8 cellular contexts compared by ENCODE assay signal in the genomic region with DNA sequence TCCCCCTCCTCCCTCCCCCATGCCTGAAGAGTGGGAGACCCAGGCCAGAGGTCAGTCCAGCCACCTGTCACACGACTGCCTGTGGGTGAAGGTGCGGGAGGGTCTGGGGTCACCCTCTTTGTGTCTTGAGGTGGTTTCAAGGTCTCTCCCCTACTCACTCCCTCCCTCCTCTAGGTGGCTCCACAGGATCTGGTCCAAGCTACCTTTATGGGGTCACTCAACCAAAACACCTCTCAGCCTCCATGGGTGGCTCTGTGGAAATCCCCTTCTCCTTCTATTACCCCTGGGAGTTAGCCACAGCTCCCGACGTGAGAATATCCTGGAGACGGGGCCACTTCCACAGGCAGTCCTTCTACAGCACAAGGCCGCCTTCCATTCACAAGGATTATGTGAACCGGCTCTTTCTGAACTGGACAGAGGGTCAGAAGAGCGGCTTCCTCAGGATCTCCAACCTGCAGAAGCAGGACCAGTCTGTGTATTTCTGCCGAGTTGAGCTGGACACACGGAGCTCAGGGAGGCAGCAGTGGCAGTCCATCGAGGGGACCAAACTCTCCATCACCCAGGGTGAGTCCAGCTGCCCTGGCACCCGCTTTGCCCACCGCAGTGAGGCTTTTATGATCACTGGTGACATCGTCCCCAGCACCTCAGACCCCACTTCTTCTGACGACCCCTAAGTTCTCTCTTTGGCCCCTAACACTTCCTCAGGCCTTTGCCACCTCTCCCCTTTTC. TPM values are rescaled to one million over a fixed set of nuclear protein-coding genes. Genes with fewer than 3 reads are reported as not detected.
DNase-seq lines count a peak whose midpoint lies in the region; ATAC-seq, FAIRE-seq and TF ChIP-seq lines count a peak whose summit lies in the region.
"Not testable (repeated sequence)": the region's sequence is repeated elsewhere in the genome, so short reads cannot be mapped to it uniquely, and the experiment has no call there.

No MANE protein-coding gene starts in this region.

- not testable (repeated sequence) for H3K27me3 ChIP-seq in HepG2 (ENCODE audit: control insufficient read depth in 1 of 2, insufficient read depth in 2 of 2, low read length in 2 of 2); sigmoid colon

- not testable (repeated sequence) for H3K9ac ChIP-seq in HepG2 (ENCODE audit: insufficient read depth, low read depth, low read length)

- not testable (repeated sequence) for TF ChIP-seq RAD21 in HepG2 (CRISPR knock-in tag; IDR thresholded peaks at IDR 0.05)

- H3K4me3 Mint-ChIP-seq in activated T-helper 17 cell treated with anti-CD3 and anti-CD28 coated beads, Interleukin-2, amount 50 U/mL, for 72 hours, result not testable (repeated sequence)

- not testable (repeated sequence) for H3K27me3 Mint-ChIP-seq in activated T-helper 17 cell treated with anti-CD3 and anti-CD28 coated beads, Interleukin-2, amount 50 U/mL, for 72 hours

- not testable (repeated sequence) for DNase-seq in AG09309 (ENCODE audit: low read depth); GM12891 (ENCODE audit: insufficient read length, low spot score); epithelial cell of proximal tubule (ENCODE audit: low read depth); HepG2 (ENCODE audit: low spot score); sigmoid colon
- DNase-seq in NOMO-1 treated with dmso at 0.1 percent for 144 hours (lab: John Stamatoyannopoulos, UW; ENCODE audit: unreplicated experiment), result peak; percentile 38

- not testable (repeated sequence) for TF ChIP-seq POLR2A in GM12891 (IDR thresholded peaks at IDR 0.05; ENCODE audit: low read depth, low read length); HepG2 (IDR thresholded peaks at IDR 0.05; ENCODE audit: insufficient read depth in 1 of 2, low read depth in 2 of 2, low read length in 2 of 2); sigmoid colon (IDR thresholded peaks at IDR 0.05)

- H3K9me3 ChIP-seq in HepG2 (ENCODE audit: low read length); sigmoid colon: not testable (repeated sequence)

- not testable (repeated sequence) for H4K20me1 ChIP-seq in HepG2 (ENCODE audit: insufficient read depth, low read length)

- intact Hi-C loops in HepG2 (cut with micrococcal nuclease; ENCODE audit: unreplicated experiment); sigmoid colon (cut with DNase I): not testable (repeated sequence)

- H3K36me3 ChIP-seq in HepG2 (replicated peaks in 1 of 2; ENCODE audit: control insufficient read depth in 1 of 2, insufficient read depth in 2 of 2, low read length in 2 of 2); sigmoid colon: not testable (repeated sequence)

- WGBS in HepG2 (ENCODE audit: low lambda C conversion rate), result 56% methylated on average over 12 of the region's 15 CpGs
- 71 to 79% methylated on average over 15 of the region's 15 CpGs for WGBS in sigmoid colon, 2 donors

- not testable (repeated sequence) for H2AFZ ChIP-seq in HepG2 (ENCODE audit: low read length)

- H3K36me3 Mint-ChIP-seq in activated T-helper 17 cell treated with anti-CD3 and anti-CD28 coated beads, Interleukin-2, amount 50 U/mL, for 72 hours (ENCODE audit: low read depth), result not testable (repeated sequence)

- BruUV-seq in HepG2 (replicated peaks; lab: Mats Ljungman, UMichigan), result not testable (repeated sequence)

- peak overlapping the region; percentile 43 for H3K4me2 ChIP-seq in HepG2 (ENCODE audit: low read depth, low read length)

- not testable (repeated sequence) for H3K27ac ChIP-seq in HepG2 (ENCODE audit: extremely low read length, insufficient read depth, low read length)
- peak overlapping the region in 3 of 4 donors; percentile 17 to 50 (median 42) for H3K27ac ChIP-seq in sigmoid colon

- in situ Hi-C loops in HepG2 (cut with HindIII; ENCODE audit: extremely low pct_ligation_motif_present, low pct_unique_long_range_greater_than_20kb), result not testable (repeated sequence)

- H3K9me3 Mint-ChIP-seq in activated T-helper 17 cell treated with anti-CD3 and anti-CD28 coated beads, Interleukin-2, amount 50 U/mL, for 72 hours, result not testable (repeated sequence)

- CTCF ChIA-PET in HepG2 (lab: Yijun Ruan, JAX; ENCODE audit: low intra/inter-chr PET ratio, low total read pairs), result interaction anchor here (1.1 kb wide), 1 partner anchor 33 kb away, joined by 3 read pairs; no protein-coding TSS in a partner anchor

- not testable (repeated sequence) for H3K4me1 ChIP-seq in HepG2 (ENCODE audit: insufficient read depth, low read length)
- peaks cover 0 to 14% (median 4%) of the 10 kb centered on the region in 4 donors for H3K4me1 ChIP-seq in sigmoid colon

- not testable (repeated sequence) for H3K79me2 ChIP-seq in HepG2 (ENCODE audit: insufficient read depth, low read length)

- not testable (repeated sequence) for H3K4me1 Mint-ChIP-seq in activated T-helper 17 cell treated with anti-CD3 and anti-CD28 coated beads, Interleukin-2, amount 50 U/mL, for 72 hours

- POLR2A ChIA-PET in HepG2 (lab: Yijun Ruan, JAX), result interaction anchor here (1.0 kb wide), 1 partner anchor 8 kb away, joined by 4 read pairs; no protein-coding TSS in a partner anchor

- TF ChIP-seq CTCF in AG09309 (IDR thresholded peaks at IDR 0.05; ENCODE audit: control insufficient read depth, insufficient read depth, low read depth, low read length, missing control alignments) (peak; percentile 7), epithelial cell of proximal tubule (conservative IDR thresholded peaks at IDR 0.05; ENCODE audit: low read depth, low read length) (peak; percentile 54), HepG2 (CRISPR knock-in tag; IDR thresholded peaks at IDR 0.05) (peak; percentile 52)
- TF ChIP-seq CTCF in sigmoid colon (IDR thresholded peaks at IDR 0.05), result not testable (repeated sequence)

- H3K4me3 ChIP-seq in AG09309 (ENCODE audit: control insufficient read depth, low read depth, low read length), result not testable (repeated sequence)
- H3K4me3 ChIP-seq in epithelial cell of proximal tubule (ENCODE audit: low read depth, low read length) (peak overlapping the region; percentile 3), HepG2 (replicated peaks in 1 of 3; ENCODE audit: insufficient read depth in 1 of 3, low read depth in 2 of 3, low read length in 3 of 3) (peak overlapping the region in 1 of 3 experiments; percentile 49; a peak in 1 of 6 replicates), sigmoid colon (peak overlapping the region in 2 of 4 donors; percentile 19 to 30)

- FAIRE-seq in GM12891 (lab: Jason Lieb, UNC) (peak; percentile 81), HepG2 (lab: Jason Lieb, UNC) (peak; percentile 71)

- ATAC-seq in HG02759 (IDR thresholded peaks at IDR 0.05; ENCODE audit: unreplicated experiment) (peak; percentile 39), HepG2 (peak; percentile 38)
- not testable (repeated sequence) for ATAC-seq in activated T-helper 17 cell treated with anti-CD3 and anti-CD28 coated beads, Interleukin-2, amount 50 U/mL, for 72 hours (replicated peaks)

- peak overlapping the region; percentile 11 for H3K27ac Mint-ChIP-seq in activated T-helper 17 cell treated with anti-CD3 and anti-CD28 coated beads, Interleukin-2, amount 50 U/mL, for 72 hours

- TF ChIP-seq EP300 in HepG2 (IDR thresholded peaks at IDR 0.05; ENCODE audit: low read depth in 2 of 2, low read length in 2 of 2); HepG2 (CRISPR knock-in tag; IDR thresholded peaks at IDR 0.05; ENCODE audit: borderline replicate concordance); sigmoid colon (IDR thresholded peaks at IDR 0.05): not testable (repeated sequence)

RNA-seq across cellular contexts. Expression of gene PILRA, which starts 0.7 kb away (rescaled TPM):
- 1.6 TPM for polyA plus RNA-seq in GM12891 (2012; ENCODE audit: low read depth, missing spikeins)
- total RNA-seq in activated T-helper 17 cell treated with anti-CD3 and anti-CD28 coated beads, Interleukin-2, amount 50 U/mL, for 72 hours, result 1 to 10 TPM; 2.7 to 7.0 TPM
- total RNA-seq in epithelial cell of proximal tubule (not detected in 2 replicates), HepG2 (2016; rRNA removed; fragmentation: Illumina TruSeq; extraction: Trizol) (0.13 TPM in 1 of 2 replicates, not detected in the other), sigmoid colon (10 to 100 TPM in 1 of 4 donors, 1 to 10 TPM in 3; 5.0 to 10.0 (median 5.9) TPM)
- not detected in 2 replicates for total RNA-seq in HepG2 (2016; cell fraction: cytosol; rRNA removed; fragmentation: Illumina TruSeq; extraction: Trizol; ENCODE audit: low read depth)
- total RNA-seq in HepG2 (2016; cell fraction: insoluble cytoplasmic fraction; rRNA removed; fragmentation: Illumina TruSeq; extraction: Trizol), result 0.13 and 0.24 TPM in 2 replicates
- total RNA-seq in HepG2 (2016; cell fraction: membrane; rRNA removed; fragmentation: Illumina TruSeq; extraction: Trizol), result not detected in 2 replicates
- not detected in 2 replicates for total RNA-seq in HepG2 (2016; cell fraction: nucleus; rRNA removed; fragmentation: Illumina TruSeq; extraction: Trizol)
- polyA plus RNA-seq in HepG2 (2011; rRNA removed) (0.97 and 1.3 TPM in 2 replicates), sigmoid colon (1 to 10 TPM; 5.4 to 6.9 (median 5.5) TPM)
- polyA plus RNA-seq in HepG2 (2011; cell fraction: cytosol; rRNA removed), result 0.24 and 0.41 TPM in 2 replicates
- 3.1 and 3.6 TPM in 2 replicates for polyA plus RNA-seq in HepG2 (2011; cell fraction: nucleus; rRNA removed)
- polyA plus RNA-seq in HepG2 (2012), result 0.39 and 1.1 TPM in 2 replicates
- not detected in 2 replicates for polyA plus RNA-seq in HepG2 (2016; cell fraction: cytosol; fragmentation: Illumina TruSeq; extraction: Trizol; ENCODE audit: low read depth)
- 0.34 TPM in 1 of 2 replicates, not detected in the other for polyA plus RNA-seq in HepG2 (2016; cell fraction: insoluble cytoplasmic fraction; fragmentation: Illumina TruSeq; extraction: Trizol; ENCODE audit: low read depth)
- polyA plus RNA-seq in HepG2 (2016; cell fraction: membrane; fragmentation: Illumina TruSeq; extraction: Trizol; ENCODE audit: low read depth), result 0.14 TPM in 1 of 2 replicates, not detected in the other
- 0.79 and 1.7 TPM in 2 replicates for polyA plus RNA-seq in HepG2 (2016; cell fraction: nucleus; fragmentation: Illumina TruSeq; extraction: Trizol; ENCODE audit: insufficient read depth, low read depth)
- polyA minus RNA-seq in HepG2 (2011; rRNA and poly(A)+ RNA removed; ENCODE audit: low replicate concordance), result 1.4 and 10.4 TPM in 2 replicates
- not detected in 2 replicates for polyA minus RNA-seq in HepG2 (2011; cell fraction: cytosol; rRNA and poly(A)+ RNA removed)
- 1.6 and 1.9 TPM in 2 replicates for polyA minus RNA-seq in HepG2 (2011; cell fraction: nucleus; rRNA and poly(A)+ RNA removed)

RNA-seq across cellular contexts. Expression of gene PILRB, which starts 16.1 kb away (rescaled TPM):
- 15.1 TPM for polyA plus RNA-seq in GM12891 (2012; ENCODE audit: low read depth, missing spikeins)
- total RNA-seq in activated T-helper 17 cell treated with anti-CD3 and anti-CD28 coated beads, Interleukin-2, amount 50 U/mL, for 72 hours, result 10 to 100 TPM; 36.5 to 63.4 TPM
- total RNA-seq in epithelial cell of proximal tubule, result 14.3 and 14.5 TPM in 2 replicates
- total RNA-seq in HepG2 (2016; rRNA removed; fragmentation: Illumina TruSeq; extraction: Trizol), result 5.6 and 16.6 TPM in 2 replicates
- total RNA-seq in HepG2 (2016; cell fraction: cytosol; rRNA removed; fragmentation: Illumina TruSeq; extraction: Trizol; ENCODE audit: low read depth), result 12.8 and 13.9 TPM in 2 replicates
- total RNA-seq in HepG2 (2016; cell fraction: insoluble cytoplasmic fraction; rRNA removed; fragmentation: Illumina TruSeq; extraction: Trizol), result 3.9 and 16.7 TPM in 2 replicates
- total RNA-seq in HepG2 (2016; cell fraction: membrane; rRNA removed; fragmentation: Illumina TruSeq; extraction: Trizol), result 13.5 and 15.0 TPM in 2 replicates
- 21.2 TPM in 2 replicates for total RNA-seq in HepG2 (2016; cell fraction: nucleus; rRNA removed; fragmentation: Illumina TruSeq; extraction: Trizol)
- 33.0 and 33.8 TPM in 2 replicates for polyA plus RNA-seq in HepG2 (2011; rRNA removed)
- polyA plus RNA-seq in HepG2 (2011; cell fraction: cytosol; rRNA removed), result 11.8 and 15.4 TPM in 2 replicates
- polyA plus RNA-seq in HepG2 (2011; cell fraction: nucleus; rRNA removed), result 225 and 245 TPM in 2 replicates
- polyA plus RNA-seq in HepG2 (2012), result 9.7 and 13.3 TPM in 2 replicates
- 6.0 and 6.1 TPM in 2 replicates for polyA plus RNA-seq in HepG2 (2016; cell fraction: cytosol; fragmentation: Illumina TruSeq; extraction: Trizol; ENCODE audit: low read depth)
- 4.8 and 5.6 TPM in 2 replicates for polyA plus RNA-seq in HepG2 (2016; cell fraction: insoluble cytoplasmic fraction; fragmentation: Illumina TruSeq; extraction: Trizol; ENCODE audit: low read depth)
- 6.2 and 8.7 TPM in 2 replicates for polyA plus RNA-seq in HepG2 (2016; cell fraction: membrane; fragmentation: Illumina TruSeq; extraction: Trizol; ENCODE audit: low read depth)
- polyA plus RNA-seq in HepG2 (2016; cell fraction: nucleus; fragmentation: Illumina TruSeq; extraction: Trizol; ENCODE audit: insufficient read depth, low read depth), result 70.3 and 84.6 TPM in 2 replicates
- polyA minus RNA-seq in HepG2 (2011; rRNA and poly(A)+ RNA removed; ENCODE audit: low replicate concordance), result 11.9 and 38.3 TPM in 2 replicates
- 1.8 and 1.9 TPM in 2 replicates for polyA minus RNA-seq in HepG2 (2011; cell fraction: cytosol; rRNA and poly(A)+ RNA removed)
- 19.1 and 21.0 TPM in 2 replicates for polyA minus RNA-seq in HepG2 (2011; cell fraction: nucleus; rRNA and poly(A)+ RNA removed)
- 10 to 100 TPM; 25.3 to 56.2 (median 44.4) TPM for total RNA-seq in sigmoid colon
- polyA plus RNA-seq in sigmoid colon, result 10 to 100 TPM in 1 of 3 donors, 1 to 10 TPM in 2; 4.9 to 65.6 (median 7.2) TPM

RNA-seq across cellular contexts. Expression of gene ZCWPW1, which starts 54.5 kb away (rescaled TPM):
- polyA plus RNA-seq in GM12891 (2012; ENCODE audit: low read depth, missing spikeins), result 5.7 TPM
- 1 to 10 TPM; 3.1 to 3.8 TPM for total RNA-seq in activated T-helper 17 cell treated with anti-CD3 and anti-CD28 coated beads, Interleukin-2, amount 50 U/mL, for 72 hours
- total RNA-seq in epithelial cell of proximal tubule (0.65 and 3.8 TPM in 2 replicates), HepG2 (2016; rRNA removed; fragmentation: Illumina TruSeq; extraction: Trizol) (2.5 and 2.6 TPM in 2 replicates), sigmoid colon (1 to 10 TPM; 3.8 to 9.4 (median 6.2) TPM)
- 2.1 and 2.2 TPM in 2 replicates for total RNA-seq in HepG2 (2016; cell fraction: cytosol; rRNA removed; fragmentation: Illumina TruSeq; extraction: Trizol; ENCODE audit: low read depth)
- 1.8 and 1.9 TPM in 2 replicates for total RNA-seq in HepG2 (2016; cell fraction: insoluble cytoplasmic fraction; rRNA removed; fragmentation: Illumina TruSeq; extraction: Trizol)
- 2.5 and 3.9 TPM in 2 replicates for total RNA-seq in HepG2 (2016; cell fraction: membrane; rRNA removed; fragmentation: Illumina TruSeq; extraction: Trizol)
- total RNA-seq in HepG2 (2016; cell fraction: nucleus; rRNA removed; fragmentation: Illumina TruSeq; extraction: Trizol), result 1.5 and 2.4 TPM in 2 replicates
- polyA plus RNA-seq in HepG2 (2011; rRNA removed) (1.6 and 2.4 TPM in 2 replicates), sigmoid colon (1 to 10 TPM; 1.2 to 6.2 (median 5.4) TPM)
- 1.1 and 1.3 TPM in 2 replicates for polyA plus RNA-seq in HepG2 (2011; cell fraction: cytosol; rRNA removed)
- 4.8 and 5.3 TPM in 2 replicates for polyA plus RNA-seq in HepG2 (2011; cell fraction: nucleus; rRNA removed)
- polyA plus RNA-seq in HepG2 (2012), result 1.8 and 2.3 TPM in 2 replicates
- 1.4 and 2.2 TPM in 2 replicates for polyA plus RNA-seq in HepG2 (2016; cell fraction: cytosol; fragmentation: Illumina TruSeq; extraction: Trizol; ENCODE audit: low read depth)
- polyA plus RNA-seq in HepG2 (2016; cell fraction: insoluble cytoplasmic fraction; fragmentation: Illumina TruSeq; extraction: Trizol; ENCODE audit: low read depth), result 2.0 and 2.9 TPM in 2 replicates
- 1.8 and 2.6 TPM in 2 replicates for polyA plus RNA-seq in HepG2 (2016; cell fraction: membrane; fragmentation: Illumina TruSeq; extraction: Trizol; ENCODE audit: low read depth)
- 5.2 and 6.5 TPM in 2 replicates for polyA plus RNA-seq in HepG2 (2016; cell fraction: nucleus; fragmentation: Illumina TruSeq; extraction: Trizol; ENCODE audit: insufficient read depth, low read depth)
- 0.28 and 1.5 TPM in 2 replicates for polyA minus RNA-seq in HepG2 (2011; rRNA and poly(A)+ RNA removed; ENCODE audit: low replicate concordance)
- polyA minus RNA-seq in HepG2 (2011; cell fraction: cytosol; rRNA and poly(A)+ RNA removed), result 0.49 and 1.1 TPM in 2 replicates
- polyA minus RNA-seq in HepG2 (2011; cell fraction: nucleus; rRNA and poly(A)+ RNA removed), result 1.7 and 3.3 TPM in 2 replicates

RNA-seq across cellular contexts. Expression of gene MEPCE, which starts 55.6 kb away (rescaled TPM):
- 26.7 TPM for polyA plus RNA-seq in GM12891 (2012; ENCODE audit: low read depth, missing spikeins)
- total RNA-seq in activated T-helper 17 cell treated with anti-CD3 and anti-CD28 coated beads, Interleukin-2, amount 50 U/mL, for 72 hours, result 10 to 100 TPM; 59.5 to 65.2 TPM
- total RNA-seq in epithelial cell of proximal tubule, result 26.5 and 34.1 TPM in 2 replicates
- 22.6 and 26.0 TPM in 2 replicates for total RNA-seq in HepG2 (2016; rRNA removed; fragmentation: Illumina TruSeq; extraction: Trizol)
- 3.8 and 3.9 TPM in 2 replicates for total RNA-seq in HepG2 (2016; cell fraction: cytosol; rRNA removed; fragmentation: Illumina TruSeq; extraction: Trizol; ENCODE audit: low read depth)
- 20.2 and 25.7 TPM in 2 replicates for total RNA-seq in HepG2 (2016; cell fraction: insoluble cytoplasmic fraction; rRNA removed; fragmentation: Illumina TruSeq; extraction: Trizol)
- total RNA-seq in HepG2 (2016; cell fraction: membrane; rRNA removed; fragmentation: Illumina TruSeq; extraction: Trizol), result 12.8 and 14.8 TPM in 2 replicates
- 14.9 and 18.9 TPM in 2 replicates for total RNA-seq in HepG2 (2016; cell fraction: nucleus; rRNA removed; fragmentation: Illumina TruSeq; extraction: Trizol)
- 12.3 and 12.7 TPM in 2 replicates for polyA plus RNA-seq in HepG2 (2011; rRNA removed)
- 9.2 and 10.6 TPM in 2 replicates for polyA plus RNA-seq in HepG2 (2011; cell fraction: cytosol; rRNA removed)
- 18.9 and 27.3 TPM in 2 replicates for polyA plus RNA-seq in HepG2 (2011; cell fraction: nucleus; rRNA removed)
- 14.6 and 17.9 TPM in 2 replicates for polyA plus RNA-seq in HepG2 (2012)
- 3.0 and 3.3 TPM in 2 replicates for polyA plus RNA-seq in HepG2 (2016; cell fraction: cytosol; fragmentation: Illumina TruSeq; extraction: Trizol; ENCODE audit: low read depth)
- polyA plus RNA-seq in HepG2 (2016; cell fraction: insoluble cytoplasmic fraction; fragmentation: Illumina TruSeq; extraction: Trizol; ENCODE audit: low read depth), result 20.4 and 25.4 TPM in 2 replicates
- 8.6 and 9.6 TPM in 2 replicates for polyA plus RNA-seq in HepG2 (2016; cell fraction: membrane; fragmentation: Illumina TruSeq; extraction: Trizol; ENCODE audit: low read depth)
- 23.4 and 28.3 TPM in 2 replicates for polyA plus RNA-seq in HepG2 (2016; cell fraction: nucleus; fragmentation: Illumina TruSeq; extraction: Trizol; ENCODE audit: insufficient read depth, low read depth)
- 44.0 and 89.0 TPM in 2 replicates for polyA minus RNA-seq in HepG2 (2011; rRNA and poly(A)+ RNA removed; ENCODE audit: low replicate concordance)
- polyA minus RNA-seq in HepG2 (2011; cell fraction: cytosol; rRNA and poly(A)+ RNA removed), result 8.6 and 10.8 TPM in 2 replicates
- polyA minus RNA-seq in HepG2 (2011; cell fraction: nucleus; rRNA and poly(A)+ RNA removed), result 27.3 and 30.2 TPM in 2 replicates
- 10 to 100 TPM; 20.0 to 29.7 (median 25.5) TPM for total RNA-seq in sigmoid colon
- 10 to 100 TPM; 18.0 to 32.1 (median 19.7) TPM for polyA plus RNA-seq in sigmoid colon
